8 cellular contexts compared by ENCODE assay signal in the genomic region with DNA sequence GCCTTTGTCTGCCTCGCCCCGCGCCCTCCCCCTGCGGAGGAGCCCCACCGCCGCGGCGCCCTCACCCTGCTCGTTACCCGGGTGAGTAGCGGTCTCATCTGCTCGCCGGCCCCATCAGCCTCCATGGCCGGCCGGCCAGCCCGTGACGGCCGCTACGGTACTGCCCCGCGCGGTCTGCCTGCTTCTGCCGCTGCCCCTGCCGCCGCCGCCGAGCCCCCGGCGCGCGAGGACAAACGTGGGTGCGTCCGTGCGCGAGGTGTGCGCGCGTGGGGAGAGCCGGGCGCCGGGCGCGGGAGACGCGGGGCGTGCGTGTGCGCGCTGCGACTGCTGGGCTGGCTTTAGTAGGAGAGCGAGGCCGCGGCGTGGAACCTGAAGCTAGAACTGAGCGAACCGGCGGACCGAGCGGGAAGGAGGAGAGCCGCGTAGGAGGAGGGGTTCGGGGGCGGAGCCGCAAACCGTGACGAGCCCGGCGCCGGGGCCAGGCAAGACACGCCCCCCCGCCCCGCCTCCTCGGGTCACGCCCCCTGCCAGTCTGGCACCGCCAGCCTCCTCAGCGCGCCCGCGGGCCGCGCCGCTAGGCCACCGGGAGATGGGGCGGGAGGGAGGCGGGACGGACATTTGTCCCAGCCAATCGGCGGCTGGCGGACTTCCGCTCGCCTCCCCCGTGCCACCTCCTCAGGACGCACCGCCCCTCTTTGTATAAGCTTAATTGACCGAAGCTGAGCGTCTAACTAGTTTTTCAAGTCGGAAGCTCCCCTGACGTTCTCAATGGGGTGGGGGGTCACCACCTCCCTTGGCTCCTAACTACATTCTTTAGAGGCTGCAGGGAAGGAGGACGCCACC. TPM values are rescaled to one million over a fixed set of nuclear protein-coding genes. Genes with fewer than 3 reads are reported as not detected.
DNase-seq lines count a peak whose midpoint lies in the region; ATAC-seq, FAIRE-seq and TF ChIP-seq lines count a peak whose summit lies in the region.

Gene SLC4A7 (minus strand): TSS at position 383 of the 843 bp plus-strand sequence. CDS start 258 bp downstream, at position 125.

- WGBS in psoas muscle, 3 donors, result 0 to 1% (median 0%) methylated on average over 51 to 100 of the region's 100 CpGs

- H3K36me3 Mint-ChIP-seq in T-helper 1 cell treated with Interleukin-12 subunit alpha and Interleukin-12 subunit beta and Interleukin-4 antibody, amounts not matched to agents 30 μg/mL and 1 μg/mL, for 36 hours (ENCODE audit: low read depth), result peaks cover 7% of the 10 kb centered on the region

- DNase-seq in GM13977 (ENCODE audit: low spot score) (peak; percentile 97), NCI-H1694 (lab: John Stamatoyannopoulos, UW) (peak; percentile 56), amygdala (lab: John Stamatoyannopoulos, UW) (peak; percentile 52 to 100 (median 96)), left ventricle myocardium superior (peak; percentile 99), psoas muscle (peak; percentile 97 to 98), urothelium cell line (ENCODE audit: low spot score) (peak; percentile 98)

- H3K4me3 ChIP-seq in psoas muscle, result peak within 1 kb of the TSS; percentile 90

- in situ Hi-C loops in GM13977 (cut with MboI; ENCODE audit: low pct_unique_long_range_greater_than_20kb, low sequenced_read_pairs, unreplicated experiment), result no loop called here

- peak; percentile 88 for ATAC-seq in HG02884 (IDR thresholded peaks at IDR 0.05; ENCODE audit: unreplicated experiment)
- peak; percentile 96 for ATAC-seq in left ventricle myocardium superior
- ATAC-seq in psoas muscle, result peak; percentile 95 to 98 (median 96)

- peaks cover 30% of the 10 kb centered on the region for H3K4me1 Mint-ChIP-seq in T-helper 1 cell treated with Interleukin-12 subunit alpha and Interleukin-12 subunit beta and Interleukin-4 antibody, amounts not matched to agents 30 μg/mL and 1 μg/mL, for 36 hours (ENCODE audit: low read depth)

- H3K27ac ChIP-seq in psoas muscle, result peak within 1 kb of the TSS; percentile 90

- H3K27ac Mint-ChIP-seq in T-helper 1 cell treated with Interleukin-12 subunit alpha and Interleukin-12 subunit beta and Interleukin-4 antibody, amounts not matched to agents 30 μg/mL and 1 μg/mL, for 36 hours, result peak within 1 kb of the TSS; percentile 91

- H3K27me3 Mint-ChIP-seq in T-helper 1 cell treated with Interleukin-12 subunit alpha and Interleukin-12 subunit beta and Interleukin-4 antibody, amounts not matched to agents 30 μg/mL and 1 μg/mL, for 36 hours (ENCODE audit: low read depth), result no peaks in the 10 kb centered on the region

- H3K27me3 ChIP-seq in psoas muscle (ENCODE audit: insufficient read depth in 3 of 3, low read length in 2 of 3), result no peaks in the 10 kb centered on the region

- peak within 1 kb of the TSS; percentile 99 for H3K4me3 Mint-ChIP-seq in T-helper 1 cell treated with Interleukin-12 subunit alpha and Interleukin-12 subunit beta and Interleukin-4 antibody, amounts not matched to agents 30 μg/mL and 1 μg/mL, for 36 hours

- intact Hi-C loops in left ventricle myocardium superior (cut with micrococcal nuclease) (no loop called here), psoas muscle (cut with DNase I) (loop anchor here (5.0 to 10.0 kb wide), 2 partner anchors 148 to 151 kb away; no protein-coding TSS in a partner anchor)

- H3K4me1 ChIP-seq in psoas muscle, result peaks cover 25% of the 10 kb centered on the region

- peak; percentile 65 for FAIRE-seq in urothelium cell line (lab: Jason Lieb, UNC)

- H3K9me3 Mint-ChIP-seq in T-helper 1 cell treated with Interleukin-12 subunit alpha and Interleukin-12 subunit beta and Interleukin-4 antibody, amounts not matched to agents 30 μg/mL and 1 μg/mL, for 36 hours, result no peaks in the 10 kb centered on the region

- H3K9me3 ChIP-seq in psoas muscle, result no peaks in the 10 kb centered on the region

- TF ChIP-seq CTCF in GM13977 (IDR thresholded peaks at IDR 0.05; ENCODE audit: extremely low read depth, insufficient read depth, missing control alignments) (no peak), psoas muscle (IDR thresholded peaks at IDR 0.05) (no peak)

- no peaks in the 10 kb centered on the region for H3K36me3 ChIP-seq in psoas muscle (ENCODE audit: insufficient read depth in 1 of 2, low read depth in 1 of 2)

RNA-seq across cellular contexts. Expression of gene SLC4A7, which starts in this region (rescaled TPM):
- total RNA-seq in left ventricle myocardium superior (19.2 TPM), psoas muscle (10 to 100 TPM; 13.3 to 26.6 (median 16.8) TPM)
- 1 to 10 TPM; 1.4 to 3.1 (median 1.9) TPM for polyA plus RNA-seq in psoas muscle

Comparison
In these comparisons a context has a peak if more than half of its experiments do, and no peak if none do; other contexts are left out.
1. Peak in every context shown above with its lines: DNase-seq, ATAC-seq, H3K4me3 ChIP-seq and H3K27ac ChIP-seq.